In the genomic region with DNA sequence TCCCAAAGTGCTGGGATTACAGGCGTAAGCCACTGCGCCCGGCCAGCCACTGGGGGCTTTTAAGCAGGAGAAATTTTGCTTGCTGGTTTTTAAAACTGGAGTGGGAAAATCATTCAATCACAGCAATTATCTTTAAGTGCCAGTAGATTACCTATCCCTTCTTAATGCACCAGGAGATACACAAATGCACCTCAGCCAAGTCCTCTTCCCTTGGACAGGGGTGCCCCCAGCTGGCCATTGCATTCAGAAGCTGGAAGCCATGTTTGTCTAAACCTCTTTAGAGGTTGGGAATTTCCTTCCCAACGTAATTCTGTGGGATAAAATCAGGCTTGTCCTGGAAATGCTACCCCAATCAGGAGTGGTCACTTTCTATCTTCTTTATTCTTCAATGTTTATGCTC, we compare ENCODE assay signal across 8 cellular contexts. TPM values are rescaled to one million over a fixed set of nuclear protein-coding genes. Genes with fewer than 3 reads are reported as not detected.
DNase-seq lines count a peak whose midpoint lies in the region; ATAC-seq lines count a peak whose summit lies in the region.

No MANE protein-coding gene starts in this region.

- DNase-seq in Right ventricle myocardium superior: peak; percentile 48
- DNase-seq in cardiac septum (ENCODE audit: low spot score): no peak
- peak; percentile 59 for DNase-seq in M059J (ENCODE audit: low read depth)
- peak; percentile 18 for DNase-seq in activated CD4-positive, alpha-beta T cell treated with anti-CD3 and anti-CD28 coated beads, Interleukin-2, amount 50 U/mL, for 1 hour
- peak; percentile 18 for DNase-seq in inferior parietal cortex (ENCODE audit: extremely low spot score)
- no peak for DNase-seq in dedifferentiated amniotic fluid mesenchymal stem cell (ENCODE audit: extremely low spot score)

- ATAC-seq in Right ventricle myocardium superior (ENCODE audit: poor library complexity): peak; percentile 41
- ATAC-seq in HG03571 (IDR thresholded peaks at IDR 0.05; ENCODE audit: unreplicated experiment): no peak
- no peak for ATAC-seq in GM21529 (IDR thresholded peaks at IDR 0.05; ENCODE audit: unreplicated experiment)

- intact Hi-C loops in Right ventricle myocardium superior (cut with DNase I): no loop called here
- intact Hi-C loops in cardiac septum (cut with DNase I): no loop called here

RNA-seq across cellular contexts. Expression of a gene that starts 26.6 kb away (rescaled TPM):
- 25.0 TPM for total RNA-seq in Right ventricle myocardium superior
- total RNA-seq in cardiac septum: 24.8 TPM
- total RNA-seq in M059J (2014; rRNA removed; shearing (Covaris generic)): 56.4 and 112 TPM in 2 replicates

RNA-seq across cellular contexts. Expression of a gene that starts 27.6 kb away (rescaled TPM):
- 144 TPM for total RNA-seq in Right ventricle myocardium superior
- 109 TPM for total RNA-seq in cardiac septum
- total RNA-seq in M059J (2014; rRNA removed; shearing (Covaris generic)): 84.7 and 87.8 TPM in 2 replicates

RNA-seq across cellular contexts. Expression of a gene that starts 31.4 kb away (rescaled TPM):
- total RNA-seq in Right ventricle myocardium superior (0.73 TPM), cardiac septum (2.0 TPM)
- 0.30 TPM in 1 of 2 replicates, not detected in the other for total RNA-seq in M059J (2014; rRNA removed; shearing (Covaris generic))

RNA-seq across cellular contexts. Expression of a gene that starts 59.5 kb away (rescaled TPM):
- total RNA-seq in Right ventricle myocardium superior: 2.4 TPM
- total RNA-seq in cardiac septum: 2.7 TPM
- 4.6 and 5.5 TPM in 2 replicates for total RNA-seq in M059J (2014; rRNA removed; shearing (Covaris generic))

Comparison
In these comparisons a context has a peak if more than half of its experiments do, and no peak if none do; other contexts are left out.
1. DNase-seq: peak in Right ventricle myocardium superior (single experiment), M059J (single experiment), activated CD4-positive, alpha-beta T cell treated with anti-CD3 and anti-CD28 coated beads, Interleukin-2, amount 50 U/mL, for 1 hour (single experiment) and inferior parietal cortex (single experiment); none in cardiac septum (single experiment) and dedifferentiated amniotic fluid mesenchymal stem cell (single experiment).